8 cellular contexts compared by ENCODE assay signal in genomic region chr5:139273572-139274264, GRCh38. TPM values are rescaled to one million over a fixed set of nuclear protein-coding genes. Genes with fewer than 3 reads are reported as not detected.
DNase-seq lines count a peak whose midpoint lies in the region; ATAC-seq and TF ChIP-seq lines count a peak whose summit lies in the region.

No MANE protein-coding gene starts in this region.

- H3K9me3 ChIP-seq in NT2/D1 (ENCODE audit: insufficient read depth, low read length) (no peaks in the 10 kb centered on the region; the same call in 1 of the 2 replicates), mucosa of descending colon (no peaks in the 10 kb centered on the region)

- ATAC-seq in GM19395 (IDR thresholded peaks at IDR 0.05; ENCODE audit: unreplicated experiment) (peak; percentile 84), HG03521 (IDR thresholded peaks at IDR 0.05; ENCODE audit: unreplicated experiment) (peak; percentile 81), mucosa of descending colon (peak; percentile 93)

- H3K4me3 ChIP-seq in NT2/D1 (ENCODE audit: insufficient read length, low read depth) (peak overlapping the region; percentile 97), mucosa of descending colon (no peak overlapping the region)

- peak; percentile 27 for TF ChIP-seq CTCF in mucosa of descending colon (IDR thresholded peaks at IDR 0.05)

- peaks cover 4% of the 10 kb centered on the region for H3K4me1 ChIP-seq in NT2/D1 (ENCODE audit: insufficient read depth, insufficient read length)
- peaks cover 39% of the 10 kb centered on the region for H3K4me1 ChIP-seq in mucosa of descending colon (ENCODE audit: low read depth)

- DNase-seq in COR-L47 (lab: John Stamatoyannopoulos, UW), result peak; percentile 68
- peak; percentile 77 for DNase-seq in NT2/D1 (ENCODE audit: low read depth, low spot score)
- peak; percentile 88 for DNase-seq in activated CD8-positive, alpha-beta memory T cell treated with anti-CD3 and anti-CD28 coated beads, Interleukin-2, amount 50 U/mL, for 4 hours
- peak; percentile 82 for DNase-seq in epidermal melanocyte (ENCODE audit: insufficient read length, low spot score)
- peak; percentile 93 to 95 (median 95) for DNase-seq in mucosa of descending colon
- peak; percentile 69 to 75 for DNase-seq in stimulated activated CD8-positive, alpha-beta memory T cell treated with anti-CD3 and anti-CD28 coated beads, Interleukin-4, amount 100 ng/mL, for 1 hour (ENCODE audit: low read depth in 2 of 2, low spot score in 1 of 2)

- intact Hi-C loops in mucosa of descending colon (cut with DNase I, micrococcal nuclease), result no loop called here

- peak overlapping the region; percentile 100 for H3K9ac ChIP-seq in NT2/D1 (ENCODE audit: insufficient read length, low read depth)

- no peaks in the 10 kb centered on the region for H3K27me3 ChIP-seq in NT2/D1 (ENCODE audit: insufficient read depth, insufficient read length)

- H3K36me3 ChIP-seq in NT2/D1 (ENCODE audit: insufficient read depth, insufficient read length, low read length) (peaks cover 45% of the 10 kb centered on the region), mucosa of descending colon (ENCODE audit: low read depth) (no peaks in the 10 kb centered on the region)

RNA-seq across cellular contexts. Expression of gene MATR3, which starts 19.8 kb away (rescaled TPM):
- total RNA-seq in mucosa of descending colon, result 100 to 1,000 TPM; 112 to 165 (median 136) TPM
